19 cellular contexts compared by ENCODE assay signal in the genomic region with DNA sequence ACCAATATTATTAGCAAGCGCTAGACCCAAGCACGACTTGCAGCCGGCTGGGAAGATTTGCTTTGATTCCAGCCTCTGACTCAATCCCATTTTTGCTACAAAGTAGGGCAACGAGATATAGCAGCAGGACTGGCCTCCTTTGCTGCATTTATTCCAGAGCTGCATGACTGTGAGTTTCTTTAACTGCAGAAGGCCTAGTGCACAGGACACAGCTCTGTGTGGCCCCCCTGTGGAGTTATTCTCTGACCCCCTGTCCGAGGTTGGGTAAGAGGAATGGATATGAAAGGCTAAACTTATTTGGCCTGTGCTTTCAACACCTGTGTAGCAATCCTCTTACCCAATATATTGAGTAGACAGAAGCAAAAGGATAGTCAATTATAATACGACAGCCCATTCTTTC.
"Had no signal": no experiment of that assay in that cellular context is flagged by ENCODE, and none has a peak within 500 bp of the region (broad histone marks: within the 10 kb centered on the region; RNA-seq: fewer than 3 reads in every experiment).

No MANE protein-coding gene starts in this region.

- ATAC-seq: activated naive CD4-positive, alpha-beta T cell treated with anti-CD3 and anti-CD28 coated beads, Interleukin-2, amount 50 U/mL, for 72 hours; activated T-cell treated with anti-CD3 and anti-CD28 coated beads, Interleukin-2, amount 50 U/mL, for 72 hours; body of pancreas; lower lobe of right lung; sciatic nerve; stimulated activated naive CD8-positive, alpha-beta T cell treated with anti-CD3 and anti-CD28 coated beads, Interleukin-15, Interleukin-2, amounts not matched to agents 100 U/mL and 50 U/mL, for 24 hours; upper lobe of right lung had no signal

- H3K27ac Mint-ChIP-seq: activated CD4-positive, alpha-beta T cell treated with anti-CD3 and anti-CD28 coated beads, Interleukin-2, amount 10 ng/mL, durations not matched to agents 7 days and 5 days; activated naive CD4-positive, alpha-beta T cell treated with anti-CD3 and anti-CD28 coated beads, Interleukin-2, amount 50 U/mL, for 72 hours; activated T-cell treated with anti-CD3 and anti-CD28 coated beads, Interleukin-2, amount 50 U/mL, for 72 hours; nephron had no signal

- H3K4me1 ChIP-seq: body of pancreas, lower lobe of right lung, prostate gland, upper lobe of right lung had no signal

- H3K36me3 ChIP-seq: lower lobe of right lung, prostate gland, upper lobe of right lung had no signal

- H3K4me3 ChIP-seq: body of pancreas, lower lobe of right lung, prostate gland, upper lobe of right lung had no signal

- FAIRE-seq: frontal cortex had no signal

- H3K4me1 Mint-ChIP-seq: activated CD4-positive, alpha-beta T cell treated with anti-CD3 and anti-CD28 coated beads, Interleukin-2, amount 10 ng/mL, durations not matched to agents 7 days and 5 days; central memory CD8-positive, alpha-beta T cell; nephron had no signal

- H3K4me3 Mint-ChIP-seq: activated CD4-positive, alpha-beta T cell treated with anti-CD3 and anti-CD28 coated beads, Interleukin-2, amount 10 ng/mL, durations not matched to agents 7 days and 5 days; activated T-cell treated with anti-CD3 and anti-CD28 coated beads, Interleukin-2, amount 50 U/mL, for 72 hours; central memory CD8-positive, alpha-beta T cell; nephron had no signal

- H3K9me3 ChIP-seq: body of pancreas, lower lobe of right lung, prostate gland, upper lobe of right lung had no signal

- DNase-seq: activated CD4-positive, alpha-beta T cell treated with anti-CD3 and anti-CD28 coated beads, Interleukin-2, amount 10 ng/mL, durations not matched to agents 7 days and 5 days; activated CD8-positive, alpha-beta memory T cell treated with anti-CD3 and anti-CD28 coated beads, Interleukin-2, amount 50 U/mL, for 48 hours; activated gamma-delta T cell; activated T-cell treated with anti-CD3 and anti-CD28 coated beads, Interleukin-2, amount 50 U/mL, for 72 hours; amygdala; body of pancreas; dermis blood vessel endothelial cell; hippocampal formation; lower lobe of right lung; stimulated activated naive CD8-positive, alpha-beta T cell treated with anti-CD3 and anti-CD28 coated beads, Interleukin-15, Interleukin-2, amounts not matched to agents 100 U/mL and 50 U/mL, for 24 hours; T-helper 2 cell; upper lobe of right lung had no signal

- H3K9me3 Mint-ChIP-seq: activated CD4-positive, alpha-beta T cell treated with anti-CD3 and anti-CD28 coated beads, Interleukin-2, amount 10 ng/mL, durations not matched to agents 7 days and 5 days; activated naive CD4-positive, alpha-beta T cell treated with anti-CD3 and anti-CD28 coated beads, Interleukin-2, amount 50 U/mL, for 72 hours; activated T-cell treated with anti-CD3 and anti-CD28 coated beads, Interleukin-2, amount 50 U/mL, for 72 hours; nephron had no signal

- H3K27me3 ChIP-seq: body of pancreas, upper lobe of right lung had no signal

- H3K27me3 Mint-ChIP-seq: activated CD4-positive, alpha-beta T cell treated with anti-CD3 and anti-CD28 coated beads, Interleukin-2, amount 10 ng/mL, durations not matched to agents 7 days and 5 days; central memory CD8-positive, alpha-beta T cell had no signal

- H3K27ac ChIP-seq: body of pancreas, epithelial cell of prostate, lower lobe of right lung, prostate gland, upper lobe of right lung had no signal
